ENCODE assay signal across 36 cellular contexts in genomic region chr5:154317916-154318315, GRCh38.
"Had no signal": no experiment of that assay in that cellular context is flagged by ENCODE, and none has a peak within 500 bp of the region (broad histone marks: within the 10 kb centered on the region; RNA-seq: fewer than 3 reads in every experiment).

No MANE protein-coding gene starts in this region.

- H3K27ac ChIP-seq: adrenal gland, cardiac muscle cell, VCaP had no signal

- H3K9me3 ChIP-seq: adrenal gland had no signal

- H3K4me3 Mint-ChIP-seq: activated B cell treated with CpG ODN at 0.5 μM for 24 hours; activated CD4-positive, alpha-beta memory T cell treated with anti-CD3 and anti-CD28 coated beads for 36 hours; activated CD4-positive, alpha-beta T cell treated with anti-CD3 and anti-CD28 coated beads, Interleukin-2, amount 10 ng/mL, durations not matched to agents 24 days and 14 days; activated CD8-positive, alpha-beta T cell treated with anti-CD3 and anti-CD28 coated beads for 36 hours; activated naive CD4-positive, alpha-beta T cell treated with anti-CD3 and anti-CD28 coated beads for 36 hours; activated naive CD8-positive, alpha-beta T cell treated with anti-CD3 and anti-CD28 coated beads for 36 hours; activated T-cell treated with anti-CD3 and anti-CD28 coated beads, Interleukin-2, amount 50 U/mL, for 4 hours; activated T-cell treated with anti-CD3 and anti-CD28 coated beads, Interleukin-2, amount 50 U/mL, for 72 hours; activated T-helper 1 cell treated with anti-CD3 and anti-CD28 coated beads, Interleukin-12 subunit alpha, Interleukin-12 subunit beta, Interleukin-2, Interleukin-4 antibody, amounts not matched to agents 30 ng/mL and 10 ng/mL and 1 ng/mL, durations not matched to agents 14 hours and 24 hours and 36 hours; activated T-helper 17 cell treated with anti-CD3 and anti-CD28 coated beads, Interleukin-2, amount 50 U/mL, for 72 hours; brain; central memory CD8-positive, alpha-beta T cell; T-helper 1 cell treated with Interleukin-12 subunit alpha and Interleukin-12 subunit beta and Interleukin-4 antibody, amounts not matched to agents 30 μg/mL and 1 μg/mL, for 36 hours; T-helper 2 cell treated with Interferon-gamma antibody and Interleukin-4, amounts not matched to agents 5 μg/mL and 100 μg/mL, for 36 hours had no signal

- H3K27ac Mint-ChIP-seq: activated B cell treated with CpG ODN at 0.5 μM for 24 hours; activated CD4-positive, alpha-beta memory T cell treated with anti-CD3 and anti-CD28 coated beads for 36 hours; activated CD4-positive, alpha-beta T cell treated with anti-CD3 and anti-CD28 coated beads, Interleukin-2, amount 10 ng/mL, durations not matched to agents 24 days and 14 days; activated CD8-positive, alpha-beta T cell treated with anti-CD3 and anti-CD28 coated beads for 36 hours; activated naive CD4-positive, alpha-beta T cell treated with anti-CD3 and anti-CD28 coated beads for 36 hours; activated naive CD4-positive, alpha-beta T cell treated with anti-CD3 and anti-CD28 coated beads, Interleukin-2, amount 50 U/mL, for 72 hours; activated naive CD8-positive, alpha-beta T cell treated with anti-CD3 and anti-CD28 coated beads for 36 hours; activated T-cell treated with anti-CD3 and anti-CD28 coated beads, Interleukin-2, amount 50 U/mL, for 72 hours; activated T-helper 1 cell treated with anti-CD3 and anti-CD28 coated beads, Interleukin-12 subunit alpha, Interleukin-12 subunit beta, Interleukin-2, Interleukin-4 antibody, amounts not matched to agents 30 ng/mL and 10 ng/mL and 1 ng/mL, durations not matched to agents 14 hours and 24 hours and 36 hours; activated T-helper 17 cell treated with anti-CD3 and anti-CD28 coated beads, Interleukin-2, amount 50 U/mL, for 72 hours; brain; T-helper 1 cell treated with Interleukin-12 subunit alpha and Interleukin-12 subunit beta and Interleukin-4 antibody, amounts not matched to agents 30 μg/mL and 1 μg/mL, for 36 hours; T-helper 2 cell treated with Interferon-gamma antibody and Interleukin-4, amounts not matched to agents 5 μg/mL and 100 μg/mL, for 36 hours had no signal

- ATAC-seq: activated CD8-positive, alpha-beta T cell treated with anti-CD3 and anti-CD28 coated beads for 36 hours; activated naive CD4-positive, alpha-beta T cell treated with anti-CD3 and anti-CD28 coated beads, Interleukin-2, amount 50 U/mL, for 72 hours; activated T-cell treated with anti-CD3 and anti-CD28 coated beads, Interleukin-2, amount 50 U/mL, for 4 hours; activated T-cell treated with anti-CD3 and anti-CD28 coated beads, Interleukin-2, amount 50 U/mL, for 72 hours; activated T-helper 17 cell treated with anti-CD3 and anti-CD28 coated beads, Interleukin-2, amount 50 U/mL, for 72 hours had no signal

- H3K27me3 ChIP-seq: adrenal gland, cardiac muscle cell had no signal

- H3K27me3 Mint-ChIP-seq: activated B cell treated with CpG ODN at 0.5 μM for 24 hours; activated CD4-positive, alpha-beta memory T cell treated with anti-CD3 and anti-CD28 coated beads for 36 hours; activated CD4-positive, alpha-beta T cell treated with anti-CD3 and anti-CD28 coated beads, Interleukin-2, amount 10 ng/mL, durations not matched to agents 24 days and 14 days; activated CD8-positive, alpha-beta T cell treated with anti-CD3 and anti-CD28 coated beads for 36 hours; activated naive CD8-positive, alpha-beta T cell treated with anti-CD3 and anti-CD28 coated beads for 36 hours; activated T-helper 17 cell treated with anti-CD3 and anti-CD28 coated beads, Interleukin-2, amount 50 U/mL, for 72 hours; central memory CD8-positive, alpha-beta T cell had no signal

- H3K9me3 Mint-ChIP-seq: activated B cell treated with CpG ODN at 0.5 μM for 24 hours; activated CD4-positive, alpha-beta memory T cell treated with anti-CD3 and anti-CD28 coated beads for 36 hours; activated CD4-positive, alpha-beta T cell treated with anti-CD3 and anti-CD28 coated beads, Interleukin-2, amount 10 ng/mL, durations not matched to agents 24 days and 14 days; activated CD8-positive, alpha-beta T cell treated with anti-CD3 and anti-CD28 coated beads for 36 hours; activated naive CD4-positive, alpha-beta T cell treated with anti-CD3 and anti-CD28 coated beads for 36 hours; activated naive CD4-positive, alpha-beta T cell treated with anti-CD3 and anti-CD28 coated beads, Interleukin-2, amount 50 U/mL, for 72 hours; activated naive CD8-positive, alpha-beta T cell treated with anti-CD3 and anti-CD28 coated beads for 36 hours; activated T-cell treated with anti-CD3 and anti-CD28 coated beads, Interleukin-2, amount 50 U/mL, for 4 hours; activated T-cell treated with anti-CD3 and anti-CD28 coated beads, Interleukin-2, amount 50 U/mL, for 72 hours; activated T-helper 1 cell treated with anti-CD3 and anti-CD28 coated beads, Interleukin-12 subunit alpha, Interleukin-12 subunit beta, Interleukin-2, Interleukin-4 antibody, amounts not matched to agents 30 ng/mL and 10 ng/mL and 1 ng/mL, durations not matched to agents 14 hours and 24 hours and 36 hours; activated T-helper 17 cell treated with anti-CD3 and anti-CD28 coated beads, Interleukin-2, amount 50 U/mL, for 72 hours; brain; central memory CD8-positive, alpha-beta T cell; T-helper 1 cell treated with Interleukin-12 subunit alpha and Interleukin-12 subunit beta and Interleukin-4 antibody, amounts not matched to agents 30 μg/mL and 1 μg/mL, for 36 hours; T-helper 2 cell treated with Interferon-gamma antibody and Interleukin-4, amounts not matched to agents 5 μg/mL and 100 μg/mL, for 36 hours had no signal

- H3K4me3 ChIP-seq: adrenal gland, cardiac muscle cell had no signal

- DNase-seq: activated B cell treated with CpG ODN at 0.5 μM for 24 hours; activated CD4-positive, alpha-beta memory T cell treated with anti-CD3 and anti-CD28 coated beads for 36 hours; activated CD4-positive, alpha-beta T cell treated with anti-CD3 and anti-CD28 coated beads for 4 hours; activated CD4-positive, alpha-beta T cell treated with anti-CD3 and anti-CD28 coated beads, Interleukin-2, amount 10 ng/mL, durations not matched to agents 24 days and 14 days; activated CD4-positive, alpha-beta T cell treated with anti-CD3 and anti-CD28 coated beads, Interleukin-2, amount 50 U/mL, for 1 hour; activated CD4-positive, alpha-beta T cell treated with anti-CD3 and anti-CD28 coated beads, Interleukin-2, amount 50 U/mL, for 4 hours; activated CD4-positive, CD25-positive, alpha-beta regulatory T cell treated with anti-CD3 and anti-CD28 coated beads, Interleukin-2, amount 50 U/mL, for 72 hours; activated CD8-positive, alpha-beta memory T cell treated with anti-CD3 and anti-CD28 coated beads, Interleukin-2, amount 50 U/mL, for 4 hours; activated CD8-positive, alpha-beta T cell treated with anti-CD3 and anti-CD28 coated beads for 36 hours; activated effector memory CD4-positive, alpha-beta T cell treated with anti-CD3 and anti-CD28 coated beads, Interleukin-2, amount 50 U/mL, for 16 hours; activated gamma-delta T cell treated with Interleukin-2 at 50 U/mL for 16 hours; activated naive CD4-positive, alpha-beta T cell; activated naive CD4-positive, alpha-beta T cell treated with anti-CD3 and anti-CD28 coated beads for 36 hours; activated naive CD4-positive, alpha-beta T cell treated with anti-CD3 and anti-CD28 coated beads, Interleukin-2, amount 50 U/mL, for 16 hours; activated naive CD8-positive, alpha-beta T cell treated with anti-CD3 and anti-CD28 coated beads for 36 hours; activated T-cell treated with anti-CD3 and anti-CD28 coated beads for 4 hours; activated T-cell treated with anti-CD3 and anti-CD28 coated beads, Interleukin-2, amount 50 U/mL, for 1 hour; activated T-cell treated with anti-CD3 and anti-CD28 coated beads, Interleukin-2, amount 50 U/mL, for 4 hours; activated T-cell treated with anti-CD3 and anti-CD28 coated beads, Interleukin-2, amount 50 U/mL, for 72 hours; adrenal gland; amniotic stem cell; aorta; caudate nucleus; cerebellar nuclear complex; T-helper 1 cell; T-helper 2 cell; T-helper 9 cell had no signal

- H3K36me3 ChIP-seq: adrenal gland, cardiac muscle cell had no signal

- H3K4me1 Mint-ChIP-seq: activated B cell treated with CpG ODN at 0.5 μM for 24 hours had no signal
